ENCODE assay signal across 12 cellular contexts in the genomic region with DNA sequence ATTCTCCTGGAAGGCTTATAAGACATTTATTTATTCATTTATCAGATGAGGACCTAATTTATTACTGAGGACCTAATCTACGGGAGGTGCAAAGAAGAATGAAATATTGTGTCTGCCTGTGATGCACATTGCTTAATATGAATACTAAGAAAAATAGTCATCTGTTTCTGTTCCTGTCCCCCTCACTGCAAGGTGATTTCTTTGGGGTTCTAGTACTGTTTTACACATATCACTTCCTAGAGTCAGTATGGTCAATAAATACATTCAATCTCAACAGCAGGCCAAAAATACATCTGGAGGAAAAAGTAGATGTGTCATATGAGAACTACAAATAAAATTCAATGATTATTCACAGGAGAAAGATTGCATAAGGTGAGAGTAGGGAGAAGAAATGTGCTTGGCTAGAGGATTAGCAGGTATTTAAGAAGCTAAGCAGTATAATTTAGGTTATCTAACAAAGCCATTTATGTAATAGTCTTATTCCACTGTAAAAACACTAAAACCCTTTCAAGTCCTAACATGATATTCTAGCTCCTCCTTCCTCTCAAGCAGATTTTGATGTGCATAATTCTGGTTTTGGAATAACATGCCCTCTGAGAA. TPM values are rescaled to one million over a fixed set of nuclear protein-coding genes. Genes with fewer than 3 reads are reported as not detected.
DNase-seq lines count a peak whose midpoint lies in the region; ATAC-seq, FAIRE-seq and TF ChIP-seq lines count a peak whose summit lies in the region.
"Had no signal": no experiment of that assay in that cellular context is flagged by ENCODE, and none has a peak within 500 bp of the region (broad histone marks: within the 10 kb centered on the region; RNA-seq: fewer than 3 reads in every experiment).

No MANE protein-coding gene starts in this region.

- CTCF ChIA-PET in activated CD8-positive, alpha-beta memory T cell treated with anti-CD3 and anti-CD28 coated beads, Interleukin-2, amount 10 ng/mL, durations not matched to agents 7 days and 5 days (lab: Charles Lee) = interaction anchor here (0.8 to 2.2 kb wide), 6 partner anchors 10 to 171 kb away, joined by 3 to 8 read pairs (median 3); no protein-coding TSS in a partner anchor

- no peaks in the 10 kb centered on the region for H3K27me3 ChIP-seq in HL-60 (ENCODE audit: insufficient read depth, poor library complexity, severe bottlenecking)
- no peaks in the 10 kb centered on the region for H3K27me3 ChIP-seq in HAP-1 (ENCODE audit: low read depth)
- H3K27me3 ChIP-seq: body of pancreas had no signal

- peak overlapping the region; percentile 78 for H3K27ac ChIP-seq in HL-60 (replicated peaks)
- H3K27ac ChIP-seq: SK-N-MC had no signal

- no peaks in the 10 kb centered on the region for H3K27me3 Mint-ChIP-seq in activated CD8-positive, alpha-beta memory T cell treated with anti-CD3 and anti-CD28 coated beads, Interleukin-2, amount 10 ng/mL, durations not matched to agents 7 days and 5 days

- H3K4me3 Mint-ChIP-seq in activated CD8-positive, alpha-beta memory T cell treated with anti-CD3 and anti-CD28 coated beads, Interleukin-2, amount 10 ng/mL, durations not matched to agents 7 days and 5 days = no peak overlapping the region
- peak overlapping the region; percentile 7 for H3K4me3 Mint-ChIP-seq in stimulated activated effector memory CD8-positive, alpha-beta T cell treated with anti-CD3 and anti-CD28 coated beads, Interleukin-12 subunit alpha, Interleukin-12 subunit beta, amount 100 ng/mL, for 72 hours

- no peaks in the 10 kb centered on the region for H3K36me3 ChIP-seq in HAP-1 (replicated peaks)

- H3K27ac Mint-ChIP-seq in activated CD8-positive, alpha-beta memory T cell treated with anti-CD3 and anti-CD28 coated beads, Interleukin-2, amount 10 ng/mL, durations not matched to agents 7 days and 5 days = peak overlapping the region; percentile 86
- peak overlapping the region; percentile 26 for H3K27ac Mint-ChIP-seq in stimulated activated effector memory CD8-positive, alpha-beta T cell treated with anti-CD3 and anti-CD28 coated beads, Interleukin-12 subunit alpha, Interleukin-12 subunit beta, amount 100 ng/mL, for 72 hours

- FAIRE-seq in HTR-8/SVneo (lab: Jason Lieb, UNC) = no peak

- H3K4me1 ChIP-seq in HAP-1 = no peaks in the 10 kb centered on the region
- H3K4me1 ChIP-seq: body of pancreas had no signal

- in situ Hi-C loops in astrocyte of the spinal cord (cut with HindIII; ENCODE audit: low sequenced_read_pairs) = no loop called here
- in situ Hi-C loops in HAP-1 (cut with MboI; ENCODE audit: low sequenced_read_pairs) = no loop called here

- H3K4me3 ChIP-seq in HL-60 (replicated peaks; ENCODE audit: insufficient read depth, low read length) (no peak overlapping the region), astrocyte of the spinal cord (ENCODE audit: low read depth, low read length) (no peak overlapping the region), HAP-1 (no peak overlapping the region)
- H3K4me3 ChIP-seq: body of pancreas, SK-N-MC had no signal

- peak; percentile 38 for ATAC-seq in activated CD8-positive, alpha-beta memory T cell treated with anti-CD3 and anti-CD28 coated beads, Interleukin-2, amount 10 ng/mL, durations not matched to agents 7 days and 5 days
- peak; percentile 86 for ATAC-seq in stimulated activated effector memory CD8-positive, alpha-beta T cell treated with anti-CD3 and anti-CD28 coated beads, Interleukin-12 subunit alpha, Interleukin-12 subunit beta, amount 100 ng/mL, for 72 hours

- TF ChIP-seq CTCF in HL-60 (IDR thresholded peaks at IDR 0.05; ENCODE audit: insufficient read depth, low read length) (no peak), astrocyte of the spinal cord (IDR thresholded peaks at IDR 0.05; ENCODE audit: low read depth, low read length) (no peak)

- H3K4me1 Mint-ChIP-seq in activated CD8-positive, alpha-beta memory T cell treated with anti-CD3 and anti-CD28 coated beads, Interleukin-2, amount 10 ng/mL, durations not matched to agents 7 days and 5 days = peaks cover 29% of the 10 kb centered on the region
- H3K4me1 Mint-ChIP-seq in stimulated activated effector memory CD8-positive, alpha-beta T cell treated with anti-CD3 and anti-CD28 coated beads, Interleukin-12 subunit alpha, Interleukin-12 subunit beta, amount 100 ng/mL, for 72 hours = peaks cover 15% of the 10 kb centered on the region

- peaks cover 10% of the 10 kb centered on the region for H3K9me3 Mint-ChIP-seq in activated CD8-positive, alpha-beta memory T cell treated with anti-CD3 and anti-CD28 coated beads, Interleukin-2, amount 10 ng/mL, durations not matched to agents 7 days and 5 days (ENCODE audit: low read depth)
- H3K9me3 Mint-ChIP-seq in stimulated activated effector memory CD8-positive, alpha-beta T cell treated with anti-CD3 and anti-CD28 coated beads, Interleukin-12 subunit alpha, Interleukin-12 subunit beta, amount 100 ng/mL, for 72 hours = peaks cover 7% of the 10 kb centered on the region

- DNase-seq in activated CD8-positive, alpha-beta memory T cell treated with anti-CD3 and anti-CD28 coated beads, Interleukin-2, amount 10 ng/mL, durations not matched to agents 7 days and 5 days = no peak
- no peak for DNase-seq in activated CD8-positive, alpha-beta memory T cell treated with anti-CD3 and anti-CD28 coated beads, Interleukin-2, amount 50 U/mL, for 48 hours
- DNase-seq in HL-60 (ENCODE audit: low read depth in 1 of 2, low spot score in 1 of 2) = no peak
- peak; percentile 5 for DNase-seq in astrocyte of the spinal cord (ENCODE audit: low read depth, low spot score)
- DNase-seq in stimulated activated effector memory CD8-positive, alpha-beta T cell treated with anti-CD3 and anti-CD28 coated beads, Interleukin-12 subunit alpha, Interleukin-12 subunit beta, amount 100 ng/mL, for 72 hours (ENCODE audit: low spot score in 2 of 2) = no peak
- DNase-seq in HTR-8/SVneo (ENCODE audit: insufficient read length, low spot score) = no peak
- no peak for DNase-seq in SKM-1 (lab: John Stamatoyannopoulos, UW; ENCODE audit: unreplicated experiment)
- DNase-seq in HAP-1 (ENCODE audit: low spot score in 2 of 2) = no peak
- DNase-seq: activated CD4-positive, alpha-beta T cell treated with anti-CD3 and anti-CD28 coated beads, Interleukin-2, amount 50 U/mL, for 48 hours; NCI-H510A had no signal

- peaks cover 36% of the 10 kb centered on the region for H3K36me3 Mint-ChIP-seq in activated CD8-positive, alpha-beta memory T cell treated with anti-CD3 and anti-CD28 coated beads, Interleukin-2, amount 10 ng/mL, durations not matched to agents 7 days and 5 days
- H3K36me3 Mint-ChIP-seq in stimulated activated effector memory CD8-positive, alpha-beta T cell treated with anti-CD3 and anti-CD28 coated beads, Interleukin-12 subunit alpha, Interleukin-12 subunit beta, amount 100 ng/mL, for 72 hours = no peaks in the 10 kb centered on the region

- H3K9me3 ChIP-seq in HAP-1 = no peaks in the 10 kb centered on the region
- H3K9me3 ChIP-seq: body of pancreas had no signal

RNA-seq across cellular contexts. Expression of gene SAMSN1, which starts 45.3 kb away (rescaled TPM):
- 100 to 1,000 TPM in 1 of 2 experiments, 10 to 100 TPM in 1; 58.9 to 126 TPM for total RNA-seq in activated CD8-positive, alpha-beta memory T cell treated with anti-CD3 and anti-CD28 coated beads, Interleukin-2, amount 10 ng/mL, durations not matched to agents 7 days and 5 days
